9 cellular contexts compared by ENCODE assay signal in genomic region chr21:16002872-16003466, GRCh38.
DNase-seq lines count a peak whose midpoint lies in the region; FAIRE-seq and TF ChIP-seq lines count a peak whose summit lies in the region.
"Had no signal": no experiment of that assay in that cellular context is flagged by ENCODE, and none has a peak within 500 bp of the region (broad histone marks: within the 10 kb centered on the region; RNA-seq: fewer than 3 reads in every experiment).

No MANE protein-coding gene starts in this region.

- peak in 1 of 2 experiments; percentile 52; a peak in 3 of 4 replicates for TF ChIP-seq RAD21 in H1 (IDR thresholded peaks at IDR 0.05 in 1 of 2, conservative IDR thresholded peaks at IDR 0.05 in 1 of 2; ENCODE audit: low read depth in 2 of 2, low read length in 2 of 2)

- no peaks in the 10 kb centered on the region for H3K23me2 ChIP-seq in H1 (ENCODE audit: low read depth, low read length)

- no peak overlapping the region for H2AFZ ChIP-seq in H1 (ENCODE audit: low read length)

- DNase-seq in DMS53 (lab: John Stamatoyannopoulos, UW) (peak; percentile 39), NCI-H460 (ENCODE audit: extremely low read depth, low read depth) (peak; percentile 3), H1 (ENCODE audit: low read depth in 1 of 2, low spot score in 2 of 2) (no peak), sigmoid colon (no peak), ureter (ENCODE audit: low spot score) (no peak), foreskin melanocyte (no peak)
- DNase-seq in stimulated activated CD4-positive, alpha-beta T cell treated with anti-CD3 and anti-CD28 coated beads, Interleukin-4, amount 100 ng/mL, for 24 hours, result no peak
- DNase-seq: activated effector memory CD4-positive, alpha-beta T cell treated with anti-CD3 and anti-CD28 coated beads, Interleukin-2, amount 50 U/mL, for 16 hours had no signal

- peak overlapping the region in 1 of 3 experiments; percentile 0 for H3K4me3 Mint-ChIP-seq in nephron

- TF ChIP-seq CTCF in H1 (IDR thresholded peaks at IDR 0.05; ENCODE audit: control extremely low read depth in 1 of 3, insufficient read depth in 1 of 3, low read depth in 1 of 3, low read length in 3 of 3) (peak in 2 of 3 experiments; percentile 7 to 29; a peak in 2 of 4 replicates), nephron (IDR thresholded peaks at IDR 0.05; ENCODE audit: unreplicated experiment in 3 of 3) (peak; percentile 45 to 62 (median 50)), sigmoid colon (IDR thresholded peaks at IDR 0.05) (no peak)

- peak overlapping the region; percentile 70 to 80 (median 73) for H3K27ac Mint-ChIP-seq in nephron

- H3K9me3 ChIP-seq in H1 (ENCODE audit: insufficient read depth in 2 of 2, low read depth in 1 of 2, low read length in 1 of 2), result no peaks in the 10 kb centered on the region
- H3K9me3 ChIP-seq in sigmoid colon, result no peaks in the 10 kb centered on the region

- no peak overlapping the region for H2BK15ac ChIP-seq in H1 (ENCODE audit: low read length)

- no peak overlapping the region for H3K4ac ChIP-seq in H1 (replicated peaks; ENCODE audit: insufficient read length, low read depth, low read length)

- H3K4me3 ChIP-seq in H1 (ENCODE audit: extremely low read depth in 1 of 4, insufficient read depth in 2 of 4, low read depth in 3 of 4, low read length in 4 of 4) (no peak overlapping the region), sigmoid colon (no peak overlapping the region)

- H3K79me1 ChIP-seq in H1 (ENCODE audit: low read depth, low read length), result no peaks in the 10 kb centered on the region

- H3K36me3 ChIP-seq in H1 (ENCODE audit: control insufficient read depth in 2 of 4, insufficient read depth in 4 of 4, low read length in 3 of 4) (no peaks in the 10 kb centered on the region), sigmoid colon (no peaks in the 10 kb centered on the region)

- H3K27me3 ChIP-seq in H1 (replicated peaks in 1 of 4; ENCODE audit: control insufficient read depth in 3 of 4, extremely low read depth in 1 of 4, insufficient read depth in 3 of 4, low read length in 3 of 4) (no peaks in the 10 kb centered on the region), sigmoid colon (no peaks in the 10 kb centered on the region)

- no peak overlapping the region for H3K23ac ChIP-seq in H1 (ENCODE audit: insufficient read length)

- no peak overlapping the region for H3K56ac ChIP-seq in H1 (replicated peaks; ENCODE audit: insufficient read length, low read depth, low read length)

- no peak overlapping the region for H2AK5ac ChIP-seq in H1 (ENCODE audit: low read depth, low read length)

- H3K27me3 Mint-ChIP-seq in nephron (ENCODE audit: low read depth), result no peaks in the 10 kb centered on the region

- TF ChIP-seq EP300 in H1 (IDR thresholded peaks at IDR 0.05; ENCODE audit: borderline replicate concordance in 1 of 2, low read depth in 2 of 2, low read length in 2 of 2) (no peak), sigmoid colon (IDR thresholded peaks at IDR 0.05) (no peak)

- H3K79me2 ChIP-seq in H1 (ENCODE audit: control insufficient read depth in 1 of 2, insufficient read depth in 2 of 2, low read length in 2 of 2), result no peaks in the 10 kb centered on the region

- no peak overlapping the region for H2BK5ac ChIP-seq in H1 (ENCODE audit: low read depth, low read length)

- H4K8ac ChIP-seq in H1 (ENCODE audit: extremely low read depth, insufficient read depth, low read length), result no peak overlapping the region

- H3K4me1 Mint-ChIP-seq in nephron, result peaks cover 33% of the 10 kb centered on the region

- no peak overlapping the region for H3K18ac ChIP-seq in H1 (ENCODE audit: extremely low read depth, low read length)

- H3K9ac ChIP-seq in H1 (replicated peaks in 1 of 4; ENCODE audit: extremely low read depth in 1 of 4, low read depth in 3 of 4, low read length in 3 of 4), result no peak overlapping the region

- H3K4me1 ChIP-seq in H1 (replicated peaks in 1 of 4; ENCODE audit: control insufficient read depth in 3 of 4, insufficient read depth in 4 of 4, low read length in 3 of 4) (no peaks in the 10 kb centered on the region), sigmoid colon (no peaks in the 10 kb centered on the region)

- no peak for FAIRE-seq in H1 (lab: Jason Lieb, UNC)

- intact Hi-C loops in sigmoid colon (cut with DNase I), result no loop called here

- POLR2A ChIA-PET in H1 (lab: Charles Lee; ENCODE audit: partially characterized antibody), result no interaction called here

- H4K20me1 ChIP-seq in H1 (replicated peaks in 1 of 2; ENCODE audit: control insufficient read depth in 1 of 2, insufficient read depth in 2 of 2, low read length in 2 of 2), result no peaks in the 10 kb centered on the region

- no peak overlapping the region for H2BK120ac ChIP-seq in H1 (replicated peaks; ENCODE audit: low read depth, low read length)

- no peak overlapping the region for H4K5ac ChIP-seq in H1 (ENCODE audit: insufficient read length, low read depth, low read length)

- no peak overlapping the region for H2BK12ac ChIP-seq in H1 (ENCODE audit: low read depth, low read length)

- CTCF ChIA-PET in H1 (lab: Charles Lee; ENCODE audit: partially characterized antibody), result interaction anchor here (0.5 to 1.9 kb wide), 9 partner anchors 9 to 525 kb away, joined by 3 to 8 read pairs (median 4); no protein-coding TSS in a partner anchor

- H3K4me2 ChIP-seq in H1 (ENCODE audit: insufficient read depth in 1 of 2, low read depth in 2 of 2, low read length in 2 of 2), result no peak overlapping the region

- H4K91ac ChIP-seq in H1 (replicated peaks; ENCODE audit: insufficient read length, low read length), result no peak overlapping the region

- H2BK20ac ChIP-seq in H1 (ENCODE audit: low read length), result no peak overlapping the region

- TF ChIP-seq POLR2A in H1 (IDR thresholded peaks at IDR 0.05; ENCODE audit: control extremely low read depth in 1 of 2, low read depth in 2 of 2, low read length in 2 of 2) (no peak), sigmoid colon (IDR thresholded peaks at IDR 0.05) (no peak)

- H3K9me3 Mint-ChIP-seq in nephron, result no peaks in the 10 kb centered on the region

- no peak overlapping the region for H3K14ac ChIP-seq in H1 (ENCODE audit: insufficient read length)

- no peaks in the 10 kb centered on the region for H3K36me3 Mint-ChIP-seq in nephron (ENCODE audit: low read depth)

- no peak overlapping the region for H3K27ac ChIP-seq in H1 (ENCODE audit: low read depth, low read length)
- no peak overlapping the region for H3K27ac ChIP-seq in sigmoid colon

TF ChIP-seq in H1, 55 proteins besides CTCF, POLR2A, EP300 and RAD21:
- TF ChIP-seq MAFK (IDR thresholded peaks at IDR 0.05; ENCODE audit: low read depth, low read length), result no peak
- TF ChIP-seq RBBP5 (IDR thresholded peaks at IDR 0.05; ENCODE audit: borderline replicate concordance, low read depth, low read length), result no peak
- TF ChIP-seq CBX5 (IDR thresholded peaks at IDR 0.05; ENCODE audit: low read depth, low read length), result no peak
- TF ChIP-seq E2F6 (IDR thresholded peaks at IDR 0.05), result no peak

Comparison
In these comparisons a context has a peak if more than half of its experiments do, and no peak if none do; other contexts are left out.
1. DNase-seq: peak in DMS53 (single experiment) and NCI-H460 (single experiment); none in H1 (0 of 2), sigmoid colon (single experiment), ureter (single experiment), stimulated activated CD4-positive, alpha-beta T cell treated with anti-CD3 and anti-CD28 coated beads, Interleukin-4, amount 100 ng/mL, for 24 hours (single experiment) and foreskin melanocyte (single experiment).
2. CTCF ChIP-seq: peak in H1 (2 of 3) and nephron (3 of 3); none in sigmoid colon (0 of 4).